Comparison of ENCODE assay signal across 11 cellular contexts in the genomic region with DNA sequence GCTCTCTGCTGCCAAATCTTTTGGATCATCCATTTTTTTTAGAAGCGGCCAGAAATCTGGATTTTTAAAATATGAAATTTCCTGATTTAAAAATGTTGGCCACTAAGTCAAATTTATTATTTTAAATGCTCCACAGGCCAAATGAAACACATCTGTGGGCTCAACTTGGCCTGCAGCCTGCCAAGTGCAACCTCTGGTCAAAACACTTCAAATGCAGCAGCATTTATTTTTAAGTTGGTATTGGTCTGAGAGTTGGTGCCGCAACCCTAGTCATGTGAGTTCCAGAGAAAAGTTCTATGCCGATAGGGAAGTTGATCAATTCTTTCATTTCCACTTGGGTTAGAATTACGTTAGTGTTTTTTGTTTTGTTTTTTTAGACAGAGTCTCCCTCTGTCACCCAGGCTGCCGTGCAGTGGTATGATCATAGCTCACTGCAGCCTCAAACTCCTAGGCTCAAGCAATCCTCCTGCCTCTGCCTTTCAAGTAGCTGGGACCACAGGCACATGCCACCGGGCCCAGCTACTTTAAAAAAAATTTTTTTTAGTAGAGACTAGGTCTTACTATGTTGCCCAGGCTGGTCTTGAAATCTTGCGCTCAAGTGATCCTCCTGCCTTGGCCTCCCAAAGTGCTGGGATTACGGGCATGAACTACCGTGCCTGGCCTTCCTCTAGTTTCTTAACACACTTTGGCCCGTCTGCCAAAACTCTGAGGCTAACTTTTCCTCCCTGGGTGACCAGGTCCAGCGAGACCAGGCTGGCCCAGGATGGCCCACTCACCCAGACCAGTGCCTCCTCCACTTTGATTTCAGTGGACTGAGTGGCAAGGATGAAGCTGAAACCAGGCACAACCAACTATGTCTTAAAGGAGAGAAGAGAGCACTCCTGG.
"Had no signal": no experiment of that assay in that cellular context is flagged by ENCODE, and none has a peak within 500 bp of the region (broad histone marks: within the 10 kb centered on the region; RNA-seq: fewer than 3 reads in every experiment).

No MANE protein-coding gene starts in this region.

- DNase-seq: activated gamma-delta T cell treated with Interleukin-2 at 50 U/mL for 16 hours; activated T-cell treated with anti-CD3 and anti-CD28 coated beads, Interleukin-2, amount 50 U/mL, for 4 hours; caudate nucleus; glutamatergic neuron; left cardiac atrium; psoas muscle; sigmoid colon; stimulated activated naive CD4-positive, alpha-beta T cell had no signal

- H3K27ac ChIP-seq: psoas muscle, sigmoid colon had no signal

- H3K4me3 Mint-ChIP-seq: activated T-cell treated with anti-CD3 and anti-CD28 coated beads, Interleukin-2, amount 50 U/mL, for 4 hours; natural killer cell treated with Interleukin-12 subunit alpha and Interleukin-12 subunit beta and Interleukin-15 and Interleukin-18, amount 100 ng/mL, for 72 hours; T-helper 2 cell treated with Interferon-gamma antibody and Interleukin-4, amounts not matched to agents 5 μg/mL and 100 μg/mL, for 36 hours had no signal

- ATAC-seq: activated CD4-positive, CD25-positive, alpha-beta regulatory T cell treated with anti-CD3 and anti-CD28 coated beads, Interleukin-2, amount 50 U/mL, for 24 hours; activated T-cell treated with anti-CD3 and anti-CD28 coated beads, Interleukin-2, amount 50 U/mL, for 4 hours; left cardiac atrium; natural killer cell treated with Interleukin-12 subunit alpha and Interleukin-12 subunit beta and Interleukin-15 and Interleukin-18, amount 100 ng/mL, for 72 hours; psoas muscle had no signal

- H3K4me1 ChIP-seq: psoas muscle, sigmoid colon had no signal

- H3K27me3 Mint-ChIP-seq: natural killer cell treated with Interleukin-12 subunit alpha and Interleukin-12 subunit beta and Interleukin-15 and Interleukin-18, amount 100 ng/mL, for 72 hours had no signal

- H3K27ac Mint-ChIP-seq: natural killer cell treated with Interleukin-12 subunit alpha and Interleukin-12 subunit beta and Interleukin-15 and Interleukin-18, amount 100 ng/mL, for 72 hours; T-helper 2 cell treated with Interferon-gamma antibody and Interleukin-4, amounts not matched to agents 5 μg/mL and 100 μg/mL, for 36 hours had no signal

- H3K4me3 ChIP-seq: psoas muscle, sigmoid colon had no signal

- H3K36me3 ChIP-seq: sigmoid colon had no signal

- H3K27me3 ChIP-seq: sigmoid colon had no signal
